In the genomic region with DNA sequence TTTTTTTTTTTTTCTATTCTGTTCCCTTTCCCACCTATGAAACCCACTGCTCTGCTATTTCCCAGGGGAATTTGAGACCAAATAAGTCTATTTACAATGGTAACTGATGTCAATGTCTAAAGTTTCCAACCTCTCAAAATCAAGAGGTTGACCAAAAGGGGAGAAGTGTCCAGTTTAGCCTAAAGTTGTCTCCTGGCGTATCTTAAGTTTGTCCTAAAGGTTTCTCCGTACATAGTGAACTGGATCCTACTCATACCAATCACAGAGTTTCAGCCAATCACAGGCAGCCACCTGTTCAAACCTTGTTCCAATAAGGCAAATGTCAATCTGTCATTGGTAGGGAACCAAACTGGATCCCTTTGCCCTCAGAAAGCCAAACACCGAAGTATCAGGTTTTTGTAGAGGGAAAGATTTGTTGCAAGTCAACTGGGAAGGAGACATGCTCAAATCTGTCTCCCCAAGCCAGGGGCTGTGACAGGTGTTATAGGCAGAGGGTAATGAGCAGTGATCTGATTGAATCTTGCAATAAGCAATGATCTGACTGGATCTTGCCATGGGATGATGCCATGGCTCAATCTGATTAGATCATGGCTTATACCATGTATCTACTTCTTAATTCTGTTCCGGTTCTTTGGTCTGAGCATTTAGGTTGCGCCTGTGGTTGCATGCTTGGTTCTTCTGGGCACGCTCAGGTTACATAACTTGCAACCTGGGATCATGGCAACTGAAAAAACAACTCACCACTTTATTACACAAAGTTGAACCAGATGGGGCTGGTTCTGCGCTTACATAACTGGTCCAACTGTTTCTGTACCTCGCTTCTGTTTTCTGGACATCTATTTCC, we compare ENCODE assay signal across 9 cellular contexts. TPM values are rescaled to one million over a fixed set of nuclear protein-coding genes. Genes with fewer than 3 reads are reported as not detected.
DNase-seq lines count a peak whose midpoint lies in the region; ATAC-seq and TF ChIP-seq lines count a peak whose summit lies in the region.
"Had no signal": no experiment of that assay in that cellular context is flagged by ENCODE, and none has a peak within 500 bp of the region (broad histone marks: within the 10 kb centered on the region; RNA-seq: fewer than 3 reads in every experiment).

No MANE protein-coding gene starts in this region.

- H3K27me3 ChIP-seq in adrenal gland (no peaks in the 10 kb centered on the region), skeletal muscle tissue (ENCODE audit: control insufficient read depth in 3 of 3, insufficient read depth in 3 of 3, low read length in 3 of 3) (no peaks in the 10 kb centered on the region)

- intact Hi-C loops in adrenal gland (cut with DNase I): no loop called here

- no peak for TF ChIP-seq CTCF in adrenal gland (IDR thresholded peaks at IDR 0.05)

- 59 to 65% (median 62%) methylated on average over 8 of the region's 8 CpGs for WGBS in adrenal gland, 4 donors

- no peaks in the 10 kb centered on the region for H3K36me3 ChIP-seq in adrenal gland (replicated peaks in 1 of 2)
- H3K36me3 ChIP-seq in skeletal muscle tissue (ENCODE audit: control insufficient read depth in 3 of 3, insufficient read depth in 3 of 3, low read length in 3 of 3): no peaks in the 10 kb centered on the region

- H3K9me3 ChIP-seq in adrenal gland (replicated peaks in 1 of 3) (no peaks in the 10 kb centered on the region), iPS-18c (ENCODE audit: control insufficient read depth, insufficient read depth, low read length) (peaks cover 3% of the 10 kb centered on the region), skeletal muscle tissue (ENCODE audit: control insufficient read depth in 3 of 3, low read length in 3 of 3) (no peaks in the 10 kb centered on the region)

- peak; percentile 26 to 31 for DNase-seq in stimulated activated CD4-positive, alpha-beta T cell treated with anti-CD3 and anti-CD28 coated beads, Interleukin-15, amount 100 ng/mL, for 48 hours (ENCODE audit: low read depth in 2 of 2)
- DNase-seq in stimulated activated CD4-positive, alpha-beta T cell treated with anti-CD3 and anti-CD28 coated beads, Interleukin-4, amount 100 ng/mL, for 1 hour: no peak
- peak; percentile 9 for DNase-seq in NCI-H524 treated with DMSO at 0.1 percent for 48 hours (lab: John Stamatoyannopoulos, UW)
- DNase-seq in adrenal gland: no peak
- no peak for DNase-seq in T-helper 9 cell

- TF ChIP-seq POLR2A in adrenal gland (IDR thresholded peaks at IDR 0.05): no peak

- ATAC-seq in GM18498 (IDR thresholded peaks at IDR 0.05; ENCODE audit: unreplicated experiment): no peak

- H3K9ac ChIP-seq in skeletal muscle tissue (ENCODE audit: low read depth in 1 of 3, low read length in 3 of 3): peak overlapping the region; percentile 67 to 87 (median 78)

- peak overlapping the region in 4 of 5 donors; percentile 37 to 99 (median 94) for H3K27ac ChIP-seq in adrenal gland
- peak overlapping the region; percentile 91 for H3K27ac ChIP-seq in skeletal muscle tissue (ENCODE audit: low read depth, low read length)

- H3K4me1 ChIP-seq in adrenal gland (replicated peaks in 1 of 2): peaks cover 19 to 34% of the 10 kb centered on the region in 2 donors
- H3K4me1 ChIP-seq in skeletal muscle tissue (ENCODE audit: control insufficient read depth in 3 of 3, insufficient read depth in 3 of 3, low read length in 3 of 3): peaks cover 22 to 31% (median 25%) of the 10 kb centered on the region in 3 donors

- H3K4me3 ChIP-seq in adrenal gland (peak overlapping the region in 2 of 4 donors; percentile 30 to 86), iPS-18c (ENCODE audit: insufficient read depth, low read depth, low read length) (peak overlapping the region; percentile 96; the same call in 1 of the 2 replicates), skeletal muscle tissue (ENCODE audit: low read length in 3 of 3) (peak overlapping the region; percentile 85 to 94 (median 89))

RNA-seq across cellular contexts. Expression of a gene that starts 1.1 kb away (rescaled TPM):
- 10 to 100 TPM in 7 of 8 donors, 1 to 10 TPM in 1; 8.6 to 27.9 (median 19.7) TPM for total RNA-seq in adrenal gland
- 10 to 100 TPM; 11.9 to 18.2 (median 14.2) TPM for polyA plus RNA-seq in adrenal gland
- 5.7 TPM for total RNA-seq in skeletal muscle tissue

RNA-seq across cellular contexts. Expression of a gene that starts 41.0 kb away (rescaled TPM):
- total RNA-seq in adrenal gland (1 to 10 TPM in 3 of 8 donors, under 1 TPM in 1, not detected in 4; 0.28 to 2.8 (median 1.7) TPM), skeletal muscle tissue (0.52 TPM)
- polyA plus RNA-seq in adrenal gland: 1 to 10 TPM in 2 of 3 donors, under 1 TPM in 1; 0.11 to 4.1 (median 3.1) TPM
- total RNA-seq: pulmonary artery endothelial cell had no signal

RNA-seq across cellular contexts. Expression of a gene that starts 59.8 kb away (rescaled TPM):
- 1 to 10 TPM in 5 of 8 donors, under 1 TPM in 2, not detected in 1; 0.65 to 6.8 (median 1.3) TPM for total RNA-seq in adrenal gland
- polyA plus RNA-seq in adrenal gland: 1 to 10 TPM in 1 of 3 donors, under 1 TPM in 1, not detected in 1; 0.42 to 3.1 TPM
- 3.7 TPM for total RNA-seq in skeletal muscle tissue
- total RNA-seq: pulmonary artery endothelial cell had no signal

Comparison
In these comparisons a context has a peak if more than half of its experiments do, and no peak if none do; other contexts are left out.
1. DNase-seq: peak in stimulated activated CD4-positive, alpha-beta T cell treated with anti-CD3 and anti-CD28 coated beads, Interleukin-15, amount 100 ng/mL, for 48 hours (2 of 2) and NCI-H524 treated with DMSO at 0.1 percent for 48 hours (single experiment); none in stimulated activated CD4-positive, alpha-beta T cell treated with anti-CD3 and anti-CD28 coated beads, Interleukin-4, amount 100 ng/mL, for 1 hour (single experiment), adrenal gland (0 of 7) and T-helper 9 cell (single experiment).